ENCODE assay signal across 8 cellular contexts in genomic region chr1:110195196-110195595, GRCh38. TPM values are rescaled to one million over a fixed set of nuclear protein-coding genes. Genes with fewer than 3 reads are reported as not detected.
"Had no signal": no experiment of that assay in that cellular context is flagged by ENCODE, and none has a peak within 500 bp of the region (broad histone marks: within the 10 kb centered on the region; RNA-seq: fewer than 3 reads in every experiment).

No MANE protein-coding gene starts in this region.

- DNase-seq: GDM1, GF-D8 had no signal

- ATAC-seq: GM12878 had no signal

- H3K4me3 ChIP-seq: GM12878 had no signal

- FAIRE-seq: G401.6, GM12878, GM12891, GM12892, GM18507, GM19239 had no signal

RNA-seq across cellular contexts. Expression of gene SLC6A17, which starts 44.9 kb away (rescaled TPM):
- total RNA-seq: GM12878 had no signal
- polyA plus RNA-seq: GM12878 had no signal
